ENCODE assay signal across 6 cellular contexts in the genomic region with DNA sequence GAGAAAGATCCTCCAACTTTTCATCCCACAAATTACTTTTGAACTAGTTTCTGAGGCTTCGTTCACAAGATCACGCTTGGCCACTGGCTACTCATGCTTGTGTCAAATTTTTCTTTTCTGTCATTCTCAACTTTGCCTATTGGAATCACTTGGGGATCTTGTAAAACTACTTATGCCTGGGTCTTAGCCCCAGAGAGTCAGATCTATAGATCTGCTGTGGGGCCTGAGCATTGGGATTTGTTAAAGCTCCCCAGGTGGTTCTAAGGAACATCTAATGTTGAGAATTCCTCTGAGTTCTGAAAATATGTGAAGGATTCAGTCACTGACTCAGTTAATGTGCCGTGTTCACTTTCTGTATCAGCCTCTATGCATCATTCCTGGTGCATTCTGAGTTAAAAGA.
"Had no signal": no experiment of that assay in that cellular context is flagged by ENCODE, and none has a peak within 500 bp of the region (broad histone marks: within the 10 kb centered on the region; RNA-seq: fewer than 3 reads in every experiment).

No MANE protein-coding gene starts in this region.

- H3K4me1 Mint-ChIP-seq: IgD-negative memory B cell had no signal

- H3K9me3 Mint-ChIP-seq: H9 had no signal

- FAIRE-seq: H54, HTR-8/SVneo had no signal

- H3K27ac Mint-ChIP-seq: IgD-negative memory B cell had no signal

- DNase-seq: GOT3, H9, HCEC 1CT had no signal

- H3K4me3 Mint-ChIP-seq: H9, IgD-negative memory B cell had no signal
